Comparison of ENCODE assay signal across 14 cellular contexts in genomic region chr2:74567862-74568261, GRCh38. TPM values are rescaled to one million over a fixed set of nuclear protein-coding genes. Genes with fewer than 3 reads are reported as not detected.
DNase-seq lines count a peak whose midpoint lies in the region; ATAC-seq, FAIRE-seq and TF ChIP-seq lines count a peak whose summit lies in the region.
"Had no signal": no experiment of that assay in that cellular context is flagged by ENCODE, and none has a peak within 500 bp of the region (broad histone marks: within the 10 kb centered on the region; RNA-seq: fewer than 3 reads in every experiment).

No MANE protein-coding gene starts in this region.

- 97% methylated on average over 5 of the region's 5 CpGs for WGBS in GM12878 (ENCODE audit: insufficient coverage, insufficient replicate concordance, low lambda C conversion rate, missing lambda C conversion rate)

- CTCF ChIA-PET in AG04450 (lab: Charles Lee), result interaction anchor here (1.0 to 1.9 kb wide), 3 partner anchors 9 to 18 kb away, joined by 3 to 7 read pairs (median 3); no protein-coding TSS in a partner anchor
- CTCF ChIA-PET in GM12878 (lab: Yijun Ruan, JAX), result interaction anchor here (0.6 to 17.4 kb wide), 12 partner anchors 8 to 85 kb away, joined by 3 to 281 read pairs (median 6); partner anchors contain the start of genes CCDC142, PCGF1 and TTC31

- in situ Hi-C loops in GM12878 (cut with MboI), result no loop called here

- no peaks in the 10 kb centered on the region for H3K36me3 ChIP-seq in GM12878 (ENCODE audit: control insufficient read depth in 2 of 2, insufficient read depth in 2 of 2, low read length in 1 of 2)
- H3K36me3 ChIP-seq: BLaER1 treated with 17β-estradiol and CSF1 and Interleukin-3, amounts not matched to agents 10 nM and 100 nM had no signal

- no peaks in the 10 kb centered on the region for H3K27me3 ChIP-seq in AG04450 (ENCODE audit: control insufficient read depth, insufficient read depth, low read length)
- H3K27me3 ChIP-seq in GM12878 (replicated peaks in 1 of 2; ENCODE audit: control insufficient read depth in 2 of 2, insufficient read depth in 2 of 2, low read length in 1 of 2), result no peaks in the 10 kb centered on the region
- H3K27me3 ChIP-seq: BLaER1 treated with 17β-estradiol and CSF1 and Interleukin-3, amounts not matched to agents 10 nM and 100 nM; body of pancreas had no signal

- no peak overlapping the region for H3K4me3 Mint-ChIP-seq in natural killer cell
- H3K4me3 Mint-ChIP-seq: stimulated activated naive CD8-positive, alpha-beta T cell treated with anti-CD3 and anti-CD28 coated beads, Interleukin-15, Interleukin-2, amounts not matched to agents 100 ng/mL and 50 ng/mL, for 24 hours had no signal

- no peak for TF ChIP-seq RAD21 in GM12878 (IDR thresholded peaks at IDR 0.05; ENCODE audit: insufficient read depth, low read depth, low read length)

- no peak overlapping the region for H3K27ac Mint-ChIP-seq in natural killer cell
- H3K27ac Mint-ChIP-seq: progenitor cell of endocrine pancreas had no signal

- peak overlapping the region; percentile 87 for H3K27ac ChIP-seq in AG04450 (ENCODE audit: low read depth, low read length)
- peak overlapping the region; percentile 77; the same call in 1 of the 2 replicates for H3K27ac ChIP-seq in GM12878 (ENCODE audit: control insufficient read depth, insufficient read depth)
- H3K27ac ChIP-seq: body of pancreas had no signal

- no peak for FAIRE-seq in GM12878 (lab: Jason Lieb, UNC)

- H3K9me3 Mint-ChIP-seq in natural killer cell, result no peaks in the 10 kb centered on the region
- H3K9me3 Mint-ChIP-seq: stimulated activated naive CD8-positive, alpha-beta T cell treated with anti-CD3 and anti-CD28 coated beads, Interleukin-15, Interleukin-2, amounts not matched to agents 100 ng/mL and 50 ng/mL, for 24 hours had no signal

- SMC1A ChIA-PET in GM12878 (lab: Charles Lee; ENCODE audit: uncharacterized antibody, unreplicated experiment), result interaction anchor here (1.0 to 16.6 kb wide), 13 partner anchors 9 to 85 kb away, joined by 3 to 371 read pairs (median 9); partner anchors contain the start of genes CCDC142, LOXL3 and TTC31

- TF ChIP-seq CTCF in AG04450 (IDR thresholded peaks at IDR 0.05; ENCODE audit: low read depth, low read length) (no peak), GM12878 (IDR thresholded peaks at IDR 0.05 in 2 of 3, conservative IDR thresholded peaks at IDR 0.05 in 1 of 3; ENCODE audit: control insufficient read depth in 2 of 3, extremely low read depth in 1 of 3, insufficient read depth in 1 of 3, low read depth in 3 of 3, low read length in 3 of 3) (no peak), natural killer cell (IDR thresholded peaks at IDR 0.05) (no peak)

- H3K9me3 ChIP-seq in AG04450 (ENCODE audit: control insufficient read depth, insufficient read depth, low read length) (no peaks in the 10 kb centered on the region), GM12878 (replicated peaks; ENCODE audit: control insufficient read depth, insufficient read depth, low read length) (no peaks in the 10 kb centered on the region)
- H3K9me3 ChIP-seq: body of pancreas had no signal

- no peak overlapping the region for H3K9ac ChIP-seq in GM12878 (ENCODE audit: control insufficient read depth, insufficient read depth, low read length)
- H3K9ac ChIP-seq: BLaER1 treated with 17β-estradiol and CSF1 and Interleukin-3, amounts not matched to agents 10 nM and 100 nM had no signal

- DNase-seq in AG04450 (ENCODE audit: low read depth, low spot score), result no peak
- DNase-seq in HS-27A (ENCODE audit: low read depth), result peak; percentile 83
- no peak for DNase-seq in GM12878 (ENCODE audit: low read depth, low spot score)
- DNase-seq in islet precursor cell, result peak; percentile 18
- no peak for DNase-seq in SIG-M5 (lab: John Stamatoyannopoulos, UW)
- DNase-seq in natural killer cell, result no peak
- DNase-seq: body of pancreas, NCI-H1930 had no signal

- H3K4me3 ChIP-seq in AG04450 (ENCODE audit: low read depth, low read length) (no peak overlapping the region), GM12878 (no peak overlapping the region)
- H3K4me3 ChIP-seq: BLaER1 treated with 17β-estradiol and CSF1 and Interleukin-3, amounts not matched to agents 10 nM and 100 nM; body of pancreas had no signal

- ATAC-seq in GM12878 (no peak), GM21825 (IDR thresholded peaks at IDR 0.05; ENCODE audit: unreplicated experiment) (no peak), natural killer cell (no peak), HG03457 (IDR thresholded peaks at IDR 0.05; ENCODE audit: unreplicated experiment) (no peak)
- ATAC-seq: body of pancreas had no signal

- BruUV-seq in GM12878 (replicated peaks; lab: Mats Ljungman, UMichigan), result no TSS peak

- no peaks in the 10 kb centered on the region for H3K4me1 Mint-ChIP-seq in natural killer cell

- H3K79me2 ChIP-seq in GM12878 (ENCODE audit: control insufficient read depth, insufficient read depth, low read length), result no peaks in the 10 kb centered on the region

- H2AFZ ChIP-seq in GM12878 (ENCODE audit: control insufficient read depth, low read depth, low read length), result no peak overlapping the region

- H3K36me3 Mint-ChIP-seq in natural killer cell, result no peaks in the 10 kb centered on the region

- H3K4me2 ChIP-seq in GM12878 (ENCODE audit: control insufficient read depth, insufficient read depth), result no peak overlapping the region

- H4K20me1 ChIP-seq in GM12878 (ENCODE audit: control insufficient read depth, insufficient read depth), result no peaks in the 10 kb centered on the region
- H4K20me1 ChIP-seq: BLaER1 treated with 17β-estradiol and CSF1 and Interleukin-3, amounts not matched to agents 10 nM and 100 nM had no signal

- POLR2A ChIA-PET in AG04450 (lab: Yijun Ruan, JAX) (interaction anchor here (0.7 to 1.7 kb wide), 5 partner anchors 9 to 92 kb away, joined by 3 to 7 read pairs (median 5); partner anchors contain the start of gene LOXL3), GM12878 (lab: Charles Lee) (interaction anchor here (1.4 to 25.0 kb wide), 7 partner anchors 9 to 74 kb away, joined by 3 to 441 read pairs (median 14); partner anchors contain the start of genes DOK1 and LOXL3)

- intact Hi-C loops in GM12878 (cut with micrococcal nuclease; ENCODE audit: unreplicated experiment) (no loop called here), natural killer cell (cut with micrococcal nuclease) (no loop called here)

- RAD21 ChIA-PET in GM12878 (lab: Charles Lee; ENCODE audit: unreplicated experiment), result interaction anchor here (0.8 to 7.5 kb wide), 10 partner anchors 9 to 111 kb away, joined by 3 to 94 read pairs (median 8); partner anchors contain the start of genes AUP1, HTRA2, LOXL3 and WBP1

- TF ChIP-seq EP300 in GM12878 (IDR thresholded peaks at IDR 0.05; ENCODE audit: borderline replicate concordance in 1 of 2, control insufficient read depth in 1 of 2, low read depth in 2 of 2, low read length in 2 of 2), result no peak

- H3K4me1 ChIP-seq in GM12878 (ENCODE audit: control insufficient read depth, insufficient read depth, low read length), result peaks cover 63% of the 10 kb centered on the region
- H3K4me1 ChIP-seq: body of pancreas had no signal

- peaks cover 25 to 31% of the 10 kb centered on the region in 2 donors for H3K27me3 Mint-ChIP-seq in natural killer cell (ENCODE audit: low read depth in 2 of 2)

- no peak for TF ChIP-seq POLR2A in GM12878 (IDR thresholded peaks at IDR 0.05; ENCODE audit: low read depth, low read length)

RNA-seq across cellular contexts. Expression of gene DOK1, which starts 13.3 kb away (rescaled TPM):
- 16.8 and 24.4 TPM in 2 replicates for polyA plus RNA-seq in AG04450 (2011; rRNA removed)
- 20.9 and 31.4 TPM in 2 replicates for polyA minus RNA-seq in AG04450 (2011; rRNA and poly(A)+ RNA removed)
- 32.8 and 37.1 TPM in 2 replicates for total RNA-seq in GM12878 (2013; cell fraction: nucleolus; rRNA removed)
- total RNA-seq in GM12878 (2014; rRNA removed), result 90.7 and 104 TPM in 2 replicates
- 28.3 and 31.0 TPM in 2 replicates for total RNA-seq in GM12878 (2014; rRNA removed; fragmentation: Illumina TruSeq; extraction: Trizol)
- total RNA-seq in GM12878 (2021), result 82.2 and 91.5 TPM in 2 replicates
- polyA plus RNA-seq in GM12878 (2011; ENCODE audit: low read depth), result 17.7 TPM
- polyA plus RNA-seq in GM12878 (2011; rRNA removed), result 17.6 and 30.8 TPM in 2 replicates
- polyA plus RNA-seq in GM12878 (2011; cell fraction: cytosol; rRNA removed), result 38.2 and 54.7 TPM in 2 replicates
- 79.5 and 102 TPM in 2 replicates for polyA plus RNA-seq in GM12878 (2011; cell fraction: nucleus; rRNA removed)
- polyA plus RNA-seq in GM12878 (2012), result 45.5 and 50.5 TPM in 2 replicates
- polyA plus RNA-seq in GM12878 (2014; fragmentation: Illumina TruSeq; extraction: Trizol), result 13.3 and 40.3 TPM in 2 replicates
- 1 to 10 TPM; 1.4 to 6.3 TPM for polyA plus RNA-seq in GM12878 (2014; fragmentation: Nextera tagmentation; extraction: Ambion mirVana)
- 79.1 and 99.6 TPM in 2 replicates for polyA plus RNA-seq in GM12878 (2014; rRNA removed)
- 10 to 100 TPM; 81.6 to 89.4 TPM for polyA plus RNA-seq in GM12878 (2016; fragmentation: Nextera tagmentation; extraction: Ambion mirVana)
- 19.7 and 49.8 TPM in 2 replicates for polyA minus RNA-seq in GM12878 (2011; rRNA and poly(A)+ RNA removed)
- polyA minus RNA-seq in GM12878 (2011; cell fraction: cytosol; rRNA and poly(A)+ RNA removed), result 18.7 and 22.8 TPM in 2 replicates
- 38.7 and 57.0 TPM in 2 replicates for polyA minus RNA-seq in GM12878 (2011; cell fraction: nucleus; rRNA and poly(A)+ RNA removed)
- 10 to 100 TPM; 17.4 to 24.9 (median 23.9) TPM for total RNA-seq in natural killer cell

RNA-seq across cellular contexts. Expression of gene LOXL3, which starts 14.1 kb away (rescaled TPM):
- polyA plus RNA-seq in AG04450 (2011; rRNA removed), result 41.1 and 46.2 TPM in 2 replicates
- polyA minus RNA-seq in AG04450 (2011; rRNA and poly(A)+ RNA removed), result 31.0 and 43.9 TPM in 2 replicates
- total RNA-seq in GM12878 (2013; cell fraction: nucleolus; rRNA removed), result 28.1 and 32.7 TPM in 2 replicates
- 19.4 and 22.2 TPM in 2 replicates for total RNA-seq in GM12878 (2014; rRNA removed)
- total RNA-seq in GM12878 (2014; rRNA removed; fragmentation: Illumina TruSeq; extraction: Trizol), result 11.9 TPM in 2 replicates
- 25.1 and 29.0 TPM in 2 replicates for total RNA-seq in GM12878 (2021)
- 6.5 TPM for polyA plus RNA-seq in GM12878 (2011; ENCODE audit: low read depth)
- polyA plus RNA-seq in GM12878 (2011; rRNA removed), result 37.6 and 40.9 TPM in 2 replicates
- 50.1 and 55.1 TPM in 2 replicates for polyA plus RNA-seq in GM12878 (2011; cell fraction: cytosol; rRNA removed)
- polyA plus RNA-seq in GM12878 (2011; cell fraction: nucleus; rRNA removed), result 99.3 and 126 TPM in 2 replicates
- 13.4 and 15.8 TPM in 2 replicates for polyA plus RNA-seq in GM12878 (2012)
- 16.2 and 16.6 TPM in 2 replicates for polyA plus RNA-seq in GM12878 (2014; fragmentation: Illumina TruSeq; extraction: Trizol)
- 1 to 10 TPM; 6.2 to 6.7 TPM for polyA plus RNA-seq in GM12878 (2014; fragmentation: Nextera tagmentation; extraction: Ambion mirVana)
- 32.8 and 33.3 TPM in 2 replicates for polyA plus RNA-seq in GM12878 (2014; rRNA removed)
- polyA plus RNA-seq in GM12878 (2016; fragmentation: Nextera tagmentation; extraction: Ambion mirVana), result 10 to 100 TPM; 27.3 to 31.2 TPM
- polyA minus RNA-seq in GM12878 (2011; rRNA and poly(A)+ RNA removed), result 35.9 and 53.6 TPM in 2 replicates
- 12.8 and 14.6 TPM in 2 replicates for polyA minus RNA-seq in GM12878 (2011; cell fraction: cytosol; rRNA and poly(A)+ RNA removed)
- 21.5 and 28.7 TPM in 2 replicates for polyA minus RNA-seq in GM12878 (2011; cell fraction: nucleus; rRNA and poly(A)+ RNA removed)
- 1 to 10 TPM in 1 of 3 donors, under 1 TPM in 2; 0.43 to 2.0 (median 0.93) TPM for total RNA-seq in natural killer cell

RNA-seq across cellular contexts. Expression of gene HTRA2, which starts 38.1 kb away (rescaled TPM):
- polyA plus RNA-seq in AG04450 (2011; rRNA removed), result 20.2 and 22.4 TPM in 2 replicates
- 20.1 and 27.3 TPM in 2 replicates for polyA minus RNA-seq in AG04450 (2011; rRNA and poly(A)+ RNA removed)
- 41.0 and 54.6 TPM in 2 replicates for total RNA-seq in GM12878 (2013; cell fraction: nucleolus; rRNA removed)
- 73.9 and 77.4 TPM in 2 replicates for total RNA-seq in GM12878 (2014; rRNA removed)
- total RNA-seq in GM12878 (2014; rRNA removed; fragmentation: Illumina TruSeq; extraction: Trizol), result 48.7 and 51.8 TPM in 2 replicates
- 62.2 and 64.5 TPM in 2 replicates for total RNA-seq in GM12878 (2021)
- polyA plus RNA-seq in GM12878 (2011; ENCODE audit: low read depth), result 24.0 TPM
- 34.3 and 46.9 TPM in 2 replicates for polyA plus RNA-seq in GM12878 (2011; rRNA removed)
- polyA plus RNA-seq in GM12878 (2011; cell fraction: cytosol; rRNA removed), result 68.5 and 72.9 TPM in 2 replicates
- 110 and 113 TPM in 2 replicates for polyA plus RNA-seq in GM12878 (2011; cell fraction: nucleus; rRNA removed)
- 41.1 and 51.2 TPM in 2 replicates for polyA plus RNA-seq in GM12878 (2012)
- 39.7 and 45.1 TPM in 2 replicates for polyA plus RNA-seq in GM12878 (2014; fragmentation: Illumina TruSeq; extraction: Trizol)
- 10 to 100 TPM; 42.3 to 46.4 TPM for polyA plus RNA-seq in GM12878 (2014; fragmentation: Nextera tagmentation; extraction: Ambion mirVana)
- 68.3 and 70.5 TPM in 2 replicates for polyA plus RNA-seq in GM12878 (2014; rRNA removed)
- 10 to 100 TPM; 60.6 to 61.4 TPM for polyA plus RNA-seq in GM12878 (2016; fragmentation: Nextera tagmentation; extraction: Ambion mirVana)
- 47.2 and 71.4 TPM in 2 replicates for polyA minus RNA-seq in GM12878 (2011; rRNA and poly(A)+ RNA removed)
- 13.1 and 14.5 TPM in 2 replicates for polyA minus RNA-seq in GM12878 (2011; cell fraction: cytosol; rRNA and poly(A)+ RNA removed)
- polyA minus RNA-seq in GM12878 (2011; cell fraction: nucleus; rRNA and poly(A)+ RNA removed), result 44.7 and 56.4 TPM in 2 replicates
- total RNA-seq in natural killer cell, result 10 to 100 TPM; 32.1 to 47.6 (median 45.2) TPM

RNA-seq across cellular contexts. Expression of gene AUP1, which starts 38.4 kb away (rescaled TPM):
- polyA plus RNA-seq in AG04450 (2011; rRNA removed) (51.9 and 64.4 TPM in 2 replicates), GM12878 (2011; rRNA removed) (71.4 and 106 TPM in 2 replicates), GM12878 (2014; fragmentation: Illumina TruSeq; extraction: Trizol) (137 and 147 TPM in 2 replicates), GM12878 (2014; fragmentation: Nextera tagmentation; extraction: Ambion mirVana) (10 to 100 TPM; 39.1 to 56.5 TPM), GM12878 (2014; rRNA removed) (212 and 215 TPM in 2 replicates), GM12878 (2016; fragmentation: Nextera tagmentation; extraction: Ambion mirVana) (100 to 1,000 TPM; 187 to 204 TPM)
- polyA minus RNA-seq in AG04450 (2011; rRNA and poly(A)+ RNA removed), result 46.1 and 58.0 TPM in 2 replicates
- total RNA-seq in GM12878 (2013; cell fraction: nucleolus; rRNA removed), result 142 and 147 TPM in 2 replicates
- total RNA-seq in GM12878 (2014; rRNA removed) (151 and 152 TPM in 2 replicates), GM12878 (2014; rRNA removed; fragmentation: Illumina TruSeq; extraction: Trizol) (104 and 107 TPM in 2 replicates), GM12878 (2021) (127 and 128 TPM in 2 replicates), natural killer cell (100 to 1,000 TPM; 234 to 242 (median 237) TPM)
- 55.2 TPM for polyA plus RNA-seq in GM12878 (2011; ENCODE audit: low read depth)
- polyA plus RNA-seq in GM12878 (2011; cell fraction: cytosol; rRNA removed), result 160 and 189 TPM in 2 replicates
- polyA plus RNA-seq in GM12878 (2011; cell fraction: nucleus; rRNA removed), result 745 and 873 TPM in 2 replicates
- polyA plus RNA-seq in GM12878 (2012), result 109 and 110 TPM in 2 replicates
- polyA minus RNA-seq in GM12878 (2011; rRNA and poly(A)+ RNA removed), result 80.1 and 134 TPM in 2 replicates
- 40.2 and 55.4 TPM in 2 replicates for polyA minus RNA-seq in GM12878 (2011; cell fraction: cytosol; rRNA and poly(A)+ RNA removed)
- 167 and 238 TPM in 2 replicates for polyA minus RNA-seq in GM12878 (2011; cell fraction: nucleus; rRNA and poly(A)+ RNA removed)

RNA-seq across cellular contexts. Expression of gene DQX1, which starts 41.8 kb away (rescaled TPM):
- polyA plus RNA-seq in AG04450 (2011; rRNA removed), result 0.02 TPM in 1 of 2 replicates, not detected in the other
- 0.18 TPM in 1 of 2 replicates, not detected in the other for polyA minus RNA-seq in AG04450 (2011; rRNA and poly(A)+ RNA removed)
- 1.8 and 2.2 TPM in 2 replicates for total RNA-seq in GM12878 (2013; cell fraction: nucleolus; rRNA removed)
- 0.34 and 1.2 TPM in 2 replicates for total RNA-seq in GM12878 (2014; rRNA removed)
- 0.67 and 0.78 TPM in 2 replicates for total RNA-seq in GM12878 (2014; rRNA removed; fragmentation: Illumina TruSeq; extraction: Trizol)
- 0.85 and 0.98 TPM in 2 replicates for total RNA-seq in GM12878 (2021)
- polyA plus RNA-seq in GM12878 (2011; ENCODE audit: low read depth), result 1.1 TPM
- polyA plus RNA-seq in GM12878 (2011; rRNA removed), result 0.46 and 0.87 TPM in 2 replicates
- 0.60 and 0.79 TPM in 2 replicates for polyA plus RNA-seq in GM12878 (2011; cell fraction: cytosol; rRNA removed)
- 7.3 and 10.0 TPM in 2 replicates for polyA plus RNA-seq in GM12878 (2011; cell fraction: nucleus; rRNA removed)
- 1.2 TPM in 2 replicates for polyA plus RNA-seq in GM12878 (2012)
- polyA plus RNA-seq in GM12878 (2014; fragmentation: Illumina TruSeq; extraction: Trizol), result 0.96 and 1.7 TPM in 2 replicates
- under 1 TPM; 0.63 to 0.73 TPM for polyA plus RNA-seq in GM12878 (2014; fragmentation: Nextera tagmentation; extraction: Ambion mirVana)
- 1.5 and 1.6 TPM in 2 replicates for polyA plus RNA-seq in GM12878 (2014; rRNA removed)
- polyA plus RNA-seq in GM12878 (2016; fragmentation: Nextera tagmentation; extraction: Ambion mirVana), result 1 to 10 TPM; 1.1 to 2.1 TPM
- polyA minus RNA-seq in GM12878 (2011; rRNA and poly(A)+ RNA removed), result 0.46 and 1.0 TPM in 2 replicates
- polyA minus RNA-seq in GM12878 (2011; cell fraction: cytosol; rRNA and poly(A)+ RNA removed), result not detected in 2 replicates
- polyA minus RNA-seq in GM12878 (2011; cell fraction: nucleus; rRNA and poly(A)+ RNA removed), result 1.9 and 2.1 TPM in 2 replicates
- under 1 TPM in 2 of 3 donors, not detected in 1; 0.21 to 0.43 TPM for total RNA-seq in natural killer cell
- total RNA-seq: mononuclear cell had no signal

Comparison
In these comparisons a context has a peak if more than half of its experiments do, and no peak if none do; other contexts are left out.
1. DNase-seq: peak in HS-27A (single experiment) and islet precursor cell (single experiment); none in AG04450 (single experiment), GM12878 (single experiment), SIG-M5 (single experiment) and natural killer cell (single experiment).
2. RNA of gene LOXL3, which starts 14.1 kb away (total RNA-seq): 11.9 to 32.7 TPM in GM12878; 0.43 to 2.0 TPM in natural killer cell; every median in the first group is over 4 times any median in the second.